In genomic region chr19:56314584-56315075, GRCh38 we compare ENCODE assay signal across 1 cellular context.
TF ChIP-seq lines count a peak whose summit lies in the region.

Gene ZSCAN5A, minus strand, starts transcription at chr19:56314839. Its CDS starts 89,793 bp downstream, at chr19:56225046.

TF ChIP-seq in GM12878, 131 proteins besides CTCF, POLR2A, EP300 and RAD21 (continued from another document and continues in another):
- TF ChIP-seq NKRF (conservative IDR thresholded peaks at IDR 0.05), result peak; percentile 88
- TF ChIP-seq REST (IDR thresholded peaks at IDR 0.05; ENCODE audit: low read depth, low read length), result no peak
- TF ChIP-seq PAX5 (IDR thresholded peaks at IDR 0.05; ENCODE audit: borderline replicate concordance, low read depth, low read length), result peak; percentile 63; the same call in 1 of the 2 replicates
- TF ChIP-seq TCF12 (IDR thresholded peaks at IDR 0.05; ENCODE audit: low read depth, low read length), result no peak
- no peak for TF ChIP-seq MEF2A (IDR thresholded peaks at IDR 0.05; ENCODE audit: insufficient read depth, low read depth, low read length)
- TF ChIP-seq ZBED1 (IDR thresholded peaks at IDR 0.05; ENCODE audit: borderline replicate concordance), result no peak
- peak; percentile 23; the same call in 1 of the 2 replicates for TF ChIP-seq RB1 (IDR thresholded peaks at IDR 0.05; ENCODE audit: borderline replicate concordance)
- TF ChIP-seq FOXM1 (IDR thresholded peaks at IDR 0.05; ENCODE audit: low read depth, low read length), result no peak
- TF ChIP-seq NFXL1 (IDR thresholded peaks at IDR 0.05; ENCODE audit: borderline replicate concordance), result no peak
- TF ChIP-seq CHD2 (IDR thresholded peaks at IDR 0.05; ENCODE audit: borderline replicate concordance, low read depth, low read length), result peak; percentile 62; the same call in 1 of the 2 replicates
- no peak for TF ChIP-seq BRCA1 (IDR thresholded peaks at IDR 0.05; ENCODE audit: low read depth, low read length)
- TF ChIP-seq LARP7 (IDR thresholded peaks at IDR 0.05), result peak; percentile 58; the same call in 1 of the 2 replicates
- peak; percentile 46; the same call in 1 of the 2 replicates for TF ChIP-seq NRF1 (conservative IDR thresholded peaks at IDR 0.05; ENCODE audit: low read depth, low read length)
- no peak for TF ChIP-seq ZNF274 (IDR thresholded peaks at IDR 0.05; ENCODE audit: insufficient read depth, insufficient read length)
- no peak for TF ChIP-seq CHD4 (IDR thresholded peaks at IDR 0.05)
- no peak for TF ChIP-seq KDM1A (IDR thresholded peaks at IDR 0.05; ENCODE audit: borderline replicate concordance)
- TF ChIP-seq GABPA (IDR thresholded peaks at IDR 0.05; ENCODE audit: low read depth), result peak; percentile 94
- TF ChIP-seq NFYA (IDR thresholded peaks at IDR 0.05; ENCODE audit: borderline replicate concordance, low read depth, low read length), result no peak
- peak; percentile 81 for TF ChIP-seq SIX5 (IDR thresholded peaks at IDR 0.05; ENCODE audit: low read depth, low read length, severe bottlenecking)
- TF ChIP-seq PML (IDR thresholded peaks at IDR 0.05; ENCODE audit: low read length), result no peak
- no peak for TF ChIP-seq MTA3 (IDR thresholded peaks at IDR 0.05; ENCODE audit: borderline replicate concordance, low read length)
- TF ChIP-seq EGR1 (IDR thresholded peaks at IDR 0.05; ENCODE audit: borderline replicate concordance in 1 of 2, low read depth in 2 of 2, low read length in 2 of 2), result peak in 1 of 2 experiments; percentile 30; a peak in 1 of 3 replicates
- TF ChIP-seq RELB (IDR thresholded peaks at IDR 0.05; ENCODE audit: low read depth), result no peak
- no peak for TF ChIP-seq NR2C2 (IDR thresholded peaks at IDR 0.05; ENCODE audit: borderline replicate concordance, control insufficient read depth, insufficient read length, low read depth)
- no peak for TF ChIP-seq BCL3 (IDR thresholded peaks at IDR 0.05; ENCODE audit: borderline replicate concordance, insufficient read depth, low read depth, low read length, poor library complexity, severe bottlenecking)
- TF ChIP-seq JUNB (IDR thresholded peaks at IDR 0.05), result no peak
- no peak for TF ChIP-seq MYB (IDR thresholded peaks at IDR 0.05; ENCODE audit: borderline replicate concordance, low read depth, low read length)
- TF ChIP-seq ZNF217 (IDR thresholded peaks at IDR 0.05), result no peak
- TF ChIP-seq IRF4 (IDR thresholded peaks at IDR 0.05; ENCODE audit: low read depth, low read length), result 0 out of 2 replicates have a peak, but pooled peaks have one; percentile 32
- peak; percentile 88 for TF ChIP-seq CREM (IDR thresholded peaks at IDR 0.05; ENCODE audit: low read depth)
- no peak for TF ChIP-seq RAD51 (IDR thresholded peaks at IDR 0.05)
- TF ChIP-seq HSF1 (IDR thresholded peaks at IDR 0.05; ENCODE audit: low read depth, low read length), result 0 out of 2 replicates have a peak, but pooled peaks have one; percentile 22
- TF ChIP-seq SUPT20H (IDR thresholded peaks at IDR 0.05; ENCODE audit: borderline replicate concordance, control insufficient read depth, low read depth, low read length), result no peak
- TF ChIP-seq IKZF2 (IDR thresholded peaks at IDR 0.05), result 0 out of 4 replicates have a peak, but pooled peaks of 1 of the 2 experiments have one; percentile 13
- TF ChIP-seq SREBF1 (IDR thresholded peaks at IDR 0.05; ENCODE audit: low read length), result peak; percentile 84; the same call in 1 of the 2 replicates
- TF ChIP-seq, protein P1, sequence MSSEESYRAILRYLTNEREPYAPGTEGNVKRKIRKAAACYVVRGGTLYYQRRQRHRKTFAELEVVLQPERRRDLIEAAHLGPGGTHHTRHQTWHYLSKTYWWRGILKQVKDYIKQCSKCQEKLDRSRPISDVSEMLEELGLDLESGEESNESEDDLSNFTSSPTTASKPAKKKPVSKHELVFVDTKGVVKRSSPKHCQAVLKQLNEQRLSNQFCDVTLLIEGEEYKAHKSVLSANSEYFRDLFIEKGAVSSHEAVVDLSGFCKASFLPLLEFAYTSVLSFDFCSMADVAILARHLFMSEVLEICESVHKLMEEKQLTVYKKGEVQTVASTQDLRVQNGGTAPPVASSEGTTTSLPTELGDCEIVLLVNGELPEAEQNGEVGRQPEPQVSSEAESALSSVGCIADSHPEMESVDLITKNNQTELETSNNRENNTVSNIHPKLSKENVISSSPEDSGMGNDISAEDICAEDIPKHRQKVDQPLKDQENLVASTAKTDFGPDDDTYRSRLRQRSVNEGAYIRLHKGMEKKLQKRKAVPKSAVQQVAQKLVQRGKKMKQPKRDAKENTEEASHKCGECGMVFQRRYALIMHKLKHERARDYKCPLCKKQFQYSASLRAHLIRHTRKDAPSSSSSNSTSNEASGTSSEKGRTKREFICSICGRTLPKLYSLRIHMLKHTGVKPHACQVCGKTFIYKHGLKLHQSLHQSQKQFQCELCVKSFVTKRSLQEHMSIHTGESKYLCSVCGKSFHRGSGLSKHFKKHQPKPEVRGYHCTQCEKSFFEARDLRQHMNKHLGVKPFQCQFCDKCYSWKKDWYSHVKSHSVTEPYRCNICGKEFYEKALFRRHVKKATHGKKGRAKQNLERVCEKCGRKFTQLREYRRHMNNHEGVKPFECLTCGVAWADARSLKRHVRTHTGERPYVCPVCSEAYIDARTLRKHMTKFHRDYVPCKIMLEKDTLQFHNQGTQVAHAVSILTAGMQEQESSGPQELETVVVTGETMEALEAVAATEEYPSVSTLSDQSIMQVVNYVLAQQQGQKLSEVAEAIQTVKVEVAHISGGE (CRISPR knock-in tag; IDR thresholded peaks at IDR 0.05), result no peak
- no peak for TF ChIP-seq SRF (IDR thresholded peaks at IDR 0.05; ENCODE audit: low read depth in 2 of 2, low read length in 2 of 2)
- TF ChIP-seq SIN3A (IDR thresholded peaks at IDR 0.05; ENCODE audit: low read depth, low read length), result no peak
- TF ChIP-seq TCF7 (IDR thresholded peaks at IDR 0.05; ENCODE audit: borderline replicate concordance), result no peak
- peak; percentile 46; the same call in 1 of the 2 replicates for TF ChIP-seq JUND (IDR thresholded peaks at IDR 0.05; ENCODE audit: low read depth, low read length)
- TF ChIP-seq FOS (IDR thresholded peaks at IDR 0.05; ENCODE audit: borderline replicate concordance, extremely low read depth, insufficient read length), result no peak
- peak; percentile 98 for TF ChIP-seq BMI1 (IDR thresholded peaks at IDR 0.05; ENCODE audit: borderline replicate concordance)
- no peak for TF ChIP-seq YBX1 (IDR thresholded peaks at IDR 0.05)
- TF ChIP-seq SMC3 (IDR thresholded peaks at IDR 0.05; ENCODE audit: borderline replicate concordance, low read length), result no peak
- TF ChIP-seq BCL11A (IDR thresholded peaks at IDR 0.05; ENCODE audit: low read depth, low read length), result no peak
- no peak for TF ChIP-seq WRNIP1 (IDR thresholded peaks at IDR 0.05; ENCODE audit: borderline replicate concordance, low read depth, low read length)
- no peak for TF ChIP-seq ZSCAN29 (IDR thresholded peaks at IDR 0.05)
- no peak for TF ChIP-seq CBX3 (IDR thresholded peaks at IDR 0.05; ENCODE audit: borderline replicate concordance, low read depth)
- TF ChIP-seq FOXK2 (IDR thresholded peaks at IDR 0.05), result no peak
- no peak for TF ChIP-seq CBX5 (IDR thresholded peaks at IDR 0.05; ENCODE audit: low read depth)
- TF ChIP-seq SPI1 (IDR thresholded peaks at IDR 0.05; ENCODE audit: borderline replicate concordance, insufficient read depth, low read depth, low read length), result peak; percentile 25; the same call in 1 of the 2 replicates
- TF ChIP-seq HCFC1 (IDR thresholded peaks at IDR 0.05; ENCODE audit: low read length), result no peak; the same call in 1 of the 2 replicates
- TF ChIP-seq, protein P2, sequence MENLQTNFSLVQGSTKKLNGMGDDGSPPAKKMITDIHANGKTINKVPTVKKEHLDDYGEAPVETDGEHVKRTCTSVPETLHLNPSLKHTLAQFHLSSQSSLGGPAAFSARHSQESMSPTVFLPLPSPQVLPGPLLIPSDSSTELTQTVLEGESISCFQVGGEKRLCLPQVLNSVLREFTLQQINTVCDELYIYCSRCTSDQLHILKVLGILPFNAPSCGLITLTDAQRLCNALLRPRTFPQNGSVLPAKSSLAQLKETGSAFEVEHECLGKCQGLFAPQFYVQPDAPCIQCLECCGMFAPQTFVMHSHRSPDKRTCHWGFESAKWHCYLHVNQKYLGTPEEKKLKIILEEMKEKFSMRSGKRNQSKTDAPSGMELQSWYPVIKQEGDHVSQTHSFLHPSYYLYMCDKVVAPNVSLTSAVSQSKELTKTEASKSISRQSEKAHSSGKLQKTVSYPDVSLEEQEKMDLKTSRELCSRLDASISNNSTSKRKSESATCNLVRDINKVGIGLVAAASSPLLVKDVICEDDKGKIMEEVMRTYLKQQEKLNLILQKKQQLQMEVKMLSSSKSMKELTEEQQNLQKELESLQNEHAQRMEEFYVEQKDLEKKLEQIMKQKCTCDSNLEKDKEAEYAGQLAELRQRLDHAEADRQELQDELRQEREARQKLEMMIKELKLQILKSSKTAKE (IDR thresholded peaks at IDR 0.05; ENCODE audit: low read depth, poor library complexity, severe bottlenecking), result no peak
